Comparison of ENCODE assay signal across 8 cellular contexts in the genomic region with DNA sequence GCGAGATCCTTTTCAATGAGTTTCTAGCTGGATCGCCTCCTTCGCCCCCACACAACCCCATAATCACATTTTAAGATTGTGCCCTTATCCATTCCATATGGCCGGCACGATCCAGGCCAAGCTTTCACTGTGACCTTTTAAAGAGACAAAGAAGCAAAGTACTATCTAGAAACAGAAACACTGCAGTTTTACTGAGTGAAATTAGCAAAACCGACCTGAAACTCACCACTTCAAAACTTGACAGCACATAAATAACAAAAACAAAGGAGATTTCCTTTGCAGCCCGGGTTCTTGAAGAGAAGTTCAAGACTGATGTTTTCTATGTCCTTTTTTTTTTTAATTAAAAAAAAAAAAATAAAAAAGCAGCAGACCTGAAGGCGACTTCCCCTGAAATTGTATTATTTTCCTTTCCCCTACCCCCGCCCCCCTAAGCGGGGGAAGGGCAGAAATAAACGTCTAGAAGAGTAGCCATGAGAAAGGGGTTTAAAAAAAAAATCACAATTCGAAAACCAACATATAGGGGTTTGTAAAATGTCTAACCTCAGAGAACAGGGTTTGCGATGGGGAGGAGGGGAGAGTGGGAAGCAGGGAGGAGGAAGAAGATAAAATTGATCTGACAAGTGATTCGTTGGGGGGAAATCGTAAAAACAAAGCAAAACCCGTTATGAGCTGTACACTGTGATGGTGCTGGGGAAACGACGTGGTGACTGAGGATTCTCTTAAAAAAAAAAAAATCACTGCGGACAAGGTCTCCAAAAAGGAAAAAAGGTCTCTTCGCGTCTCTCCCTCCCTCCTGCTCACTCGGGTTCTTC. TPM values are rescaled to one million over a fixed set of nuclear protein-coding genes. Genes with fewer than 3 reads are reported as not detected.
A peak's percentile ranks its signal among the peaks of the same experiment; 100 is the strongest.
DNase-seq lines count a peak whose midpoint lies in the region; ATAC-seq, FAIRE-seq and TF ChIP-seq lines count a peak whose summit lies in the region.

No MANE protein-coding gene starts in this region.

- in situ Hi-C loops in gastrocnemius medialis (cut with MboI; ENCODE audit: low sequenced_read_pairs in 4 of 4): no loop called here

- H3K27me3 Mint-ChIP-seq in Caco-2 (ENCODE audit: insufficient read depth, unreplicated experiment): no peaks in the 10 kb centered on the region

- peaks cover 15% of the 10 kb centered on the region for H3K4me1 Mint-ChIP-seq in Caco-2 (ENCODE audit: low read depth, unreplicated experiment)

- ATAC-seq in GM19351 (IDR thresholded peaks at IDR 0.05; ENCODE audit: unreplicated experiment): peak; percentile 86
- peak; percentile 81 for ATAC-seq in HG03342 (IDR thresholded peaks at IDR 0.05; ENCODE audit: unreplicated experiment)
- ATAC-seq in gastrocnemius medialis: peak; percentile 28 to 37

- DNase-seq in Caco-2: peak in 1 of 2 experiments; percentile 28
- peak; percentile 77 for DNase-seq in RPMI8226
- DNase-seq in bronchial epithelial cell (ENCODE audit: low read depth): peak; percentile 42
- DNase-seq in iPS-NIHi7 (ENCODE audit: extremely low spot score): peak; percentile 26
- DNase-seq in gastrocnemius medialis: peak in 1 of 2 donors; percentile 52
- no peak for DNase-seq in MG63

- H3K27ac Mint-ChIP-seq in Caco-2 (ENCODE audit: unreplicated experiment): peak overlapping the region; percentile 49

- FAIRE-seq in bronchial epithelial cell (lab: Jason Lieb, UNC): no peak

- H3K9me3 ChIP-seq in Caco-2: no peaks in the 10 kb centered on the region
- H3K9me3 ChIP-seq in gastrocnemius medialis: no peaks in the 10 kb centered on the region
- no peaks in the 10 kb centered on the region for H3K9me3 ChIP-seq in MG63

- H3K4me1 ChIP-seq in Caco-2: peaks cover 8% of the 10 kb centered on the region; the same call in 1 of the 2 replicates
- peaks cover 34 to 38% of the 10 kb centered on the region in 2 donors for H3K4me1 ChIP-seq in gastrocnemius medialis

- no peaks in the 10 kb centered on the region for H3K9me3 Mint-ChIP-seq in Caco-2 (ENCODE audit: unreplicated experiment)

- H3K27me3 ChIP-seq in Caco-2 (replicated peaks; ENCODE audit: control insufficient read depth, insufficient read depth, low read length) (no peaks in the 10 kb centered on the region), bronchial epithelial cell (ENCODE audit: control insufficient read depth, insufficient read depth, low read length) (no peaks in the 10 kb centered on the region), gastrocnemius medialis (no peaks in the 10 kb centered on the region), MG63 (peaks cover 16% of the 10 kb centered on the region; the same call in 1 of the 2 replicates)

- TF ChIP-seq POLR2A in gastrocnemius medialis (IDR thresholded peaks at IDR 0.05): no peak

- H3K36me3 Mint-ChIP-seq in Caco-2 (ENCODE audit: insufficient read depth, unreplicated experiment): peaks cover 17% of the 10 kb centered on the region

- H3K4me3 ChIP-seq in Caco-2 (ENCODE audit: low read depth, low read length): peak overlapping the region; percentile 72
- peak overlapping the region; percentile 82 for H3K4me3 ChIP-seq in bronchial epithelial cell (ENCODE audit: low read depth, low read length)
- H3K4me3 ChIP-seq in gastrocnemius medialis: peak overlapping the region; percentile 78 to 98 (median 92)
- H3K4me3 ChIP-seq in MG63: no peak overlapping the region; the same call in 1 of the 2 replicates

- H3K27ac ChIP-seq in gastrocnemius medialis: peak overlapping the region; percentile 91 to 99 (median 95)

- CTCF ChIA-PET in Caco-2 (lab: Charles Lee): no interaction called here

- BruUV-seq in Caco-2 (replicated peaks; lab: Mats Ljungman, UMichigan): no TSS peak

- H3K36me3 ChIP-seq in Caco-2 (ENCODE audit: control insufficient read depth, insufficient read depth, low read length) (no peaks in the 10 kb centered on the region), bronchial epithelial cell (ENCODE audit: control insufficient read depth, insufficient read depth, low read length) (no peaks in the 10 kb centered on the region), gastrocnemius medialis (no peaks in the 10 kb centered on the region), MG63 (no peaks in the 10 kb centered on the region)

- peak overlapping the region; percentile 86 for H3K4me3 Mint-ChIP-seq in Caco-2 (ENCODE audit: unreplicated experiment)

- intact Hi-C loops in Caco-2 (cut with micrococcal nuclease; ENCODE audit: unreplicated experiment): loop anchor here (2.0 kb wide), 1 partner anchor 335 kb away; no protein-coding TSS in a partner anchor
- intact Hi-C loops in gastrocnemius medialis (cut with DNase I; ENCODE audit: low total_unique reads): loop anchor here (2.0 to 10.0 kb wide), 3 partner anchors 21 to 1764 kb away; a partner anchor contains a TSS

- POLR2A ChIA-PET in Caco-2 (lab: Charles Lee): interaction anchor here (0.6 kb wide), 1 partner anchor 22 kb away, joined by 5 read pairs; no protein-coding TSS in a partner anchor

- TF ChIP-seq CTCF in Caco-2 (IDR thresholded peaks at IDR 0.05; ENCODE audit: insufficient read depth in 1 of 2, low read depth in 1 of 2, low read length in 1 of 2, severe bottlenecking in 1 of 2, unreplicated experiment in 1 of 2) (no peak), bronchial epithelial cell (IDR thresholded peaks at IDR 0.05; ENCODE audit: insufficient read depth, low read length, severe bottlenecking) (no peak), gastrocnemius medialis (IDR thresholded peaks at IDR 0.05 in 4 of 5, conservative IDR thresholded peaks at IDR 0.05 in 1 of 5) (no peak)

RNA-seq across cellular contexts. Expression of a gene that starts 1.5 kb away (rescaled TPM):
- 13.8 and 16.4 TPM in 2 replicates for total RNA-seq in Caco-2 (2022)
- total RNA-seq in bronchial epithelial cell: 15.0 and 16.3 TPM in 2 replicates
- 10 to 100 TPM; 40.9 to 69.6 (median 41.7) TPM for total RNA-seq in gastrocnemius medialis
- not detected in 2 replicates for total RNA-seq in MG63 (2014; rRNA removed; shearing (Covaris generic); ENCODE audit: low replicate concordance)

Comparison
In these comparisons a context has a peak if more than half of its experiments do, and no peak if none do; other contexts are left out.
1. ATAC-seq: peak in every context shown above with its lines; median percentile 86 in GM19351; 81 in HG03342; 32 in gastrocnemius medialis.
2. RNA of a gene that starts 1.5 kb away (total RNA-seq): 40.9 to 69.6 TPM in gastrocnemius medialis, 15.0 to 16.3 TPM in bronchial epithelial cell and 13.8 to 16.4 TPM in Caco-2; not detected in MG63; every median in the first group is over 10 times any median in the second.